Comparison of ENCODE assay signal across 13 cellular contexts in the genomic region with DNA sequence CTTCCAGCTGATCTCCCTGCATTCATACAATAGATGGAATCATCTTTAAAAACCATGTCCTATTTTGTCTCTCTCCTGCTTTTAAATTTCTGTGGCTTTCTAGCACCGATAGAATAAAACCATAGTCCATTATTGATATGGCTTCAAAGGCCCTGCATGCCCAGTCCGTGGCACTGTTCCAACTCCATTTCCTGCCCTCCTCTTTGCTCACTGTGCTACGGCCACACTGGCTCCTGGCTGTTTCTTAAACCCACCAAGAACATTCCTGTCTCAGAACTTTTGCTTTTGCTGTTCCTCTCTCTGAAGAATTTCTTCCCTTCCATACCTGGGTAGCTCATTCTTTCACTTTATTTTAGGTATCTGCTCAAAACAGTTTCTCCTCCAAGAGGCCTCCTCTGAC. TPM values are rescaled to one million over a fixed set of nuclear protein-coding genes. Genes with fewer than 3 reads are reported as not detected.
DNase-seq lines count a peak whose midpoint lies in the region; ATAC-seq and TF ChIP-seq lines count a peak whose summit lies in the region.
"Had no signal": no experiment of that assay in that cellular context is flagged by ENCODE, and none has a peak within 500 bp of the region (broad histone marks: within the 10 kb centered on the region; RNA-seq: fewer than 3 reads in every experiment).

No MANE protein-coding gene starts in this region.

- H3K36me3 Mint-ChIP-seq in activated CD4-positive, alpha-beta T cell treated with anti-CD3 and anti-CD28 coated beads, Interleukin-2, amount 10 ng/mL, durations not matched to agents 24 days and 14 days (ENCODE audit: low read depth) = peaks cover 86% of the 10 kb centered on the region
- H3K36me3 Mint-ChIP-seq in IgD-negative memory B cell (peaks cover 2% of the 10 kb centered on the region), natural killer cell (no peaks in the 10 kb centered on the region)
- H3K36me3 Mint-ChIP-seq: type B pancreatic cell had no signal

- ATAC-seq in natural killer cell (no peak), HG03457 (IDR thresholded peaks at IDR 0.05; ENCODE audit: unreplicated experiment) (no peak)
- ATAC-seq: esophagus mucosa had no signal

- H3K4me1 Mint-ChIP-seq in activated CD4-positive, alpha-beta T cell treated with anti-CD3 and anti-CD28 coated beads, Interleukin-2, amount 10 ng/mL, durations not matched to agents 24 days and 14 days = peaks cover 76% of the 10 kb centered on the region
- H3K4me1 Mint-ChIP-seq in IgD-negative memory B cell (peaks cover 57 to 69% (median 66%) of the 10 kb centered on the region in 3 donors), natural killer cell (peaks cover 59 to 60% of the 10 kb centered on the region in 2 donors)

- H3K4me3 Mint-ChIP-seq in activated CD4-positive, alpha-beta T cell treated with anti-CD3 and anti-CD28 coated beads, Interleukin-2, amount 10 ng/mL, durations not matched to agents 24 days and 14 days = peak overlapping the region; percentile 79
- H3K4me3 Mint-ChIP-seq in IgD-negative memory B cell (peak overlapping the region in 3 of 4 donors; percentile 1 to 77 (median 38)), natural killer cell (peak overlapping the region; percentile 67)
- H3K4me3 Mint-ChIP-seq: type B pancreatic cell had no signal

- intact Hi-C loops in activated CD4-positive, alpha-beta T cell treated with anti-CD3 and anti-CD28 coated beads, Interleukin-2, amount 10 ng/mL, durations not matched to agents 24 days and 14 days (cut with micrococcal nuclease) = loop anchor here (1.0 to 10.0 kb wide), 4 partner anchors 12 to 1625 kb away; no protein-coding TSS in a partner anchor
- intact Hi-C loops in natural killer cell (cut with micrococcal nuclease) = loop anchor here (5.0 kb wide), 1 partner anchor 68 kb away; no protein-coding TSS in a partner anchor

- no peak for TF ChIP-seq CTCF in natural killer cell (IDR thresholded peaks at IDR 0.05)

- H3K27ac Mint-ChIP-seq in activated CD4-positive, alpha-beta T cell treated with anti-CD3 and anti-CD28 coated beads, Interleukin-2, amount 10 ng/mL, durations not matched to agents 24 days and 14 days = peak overlapping the region; percentile 96
- H3K27ac Mint-ChIP-seq in IgD-negative memory B cell (peak overlapping the region; percentile 6 to 84 (median 62)), natural killer cell (peak overlapping the region; percentile 50 to 81)
- H3K27ac Mint-ChIP-seq: type B pancreatic cell had no signal

- H3K9me3 Mint-ChIP-seq in activated CD4-positive, alpha-beta T cell treated with anti-CD3 and anti-CD28 coated beads, Interleukin-2, amount 10 ng/mL, durations not matched to agents 24 days and 14 days = no peaks in the 10 kb centered on the region
- H3K9me3 Mint-ChIP-seq in IgD-negative memory B cell (no peaks in the 10 kb centered on the region), natural killer cell (no peaks in the 10 kb centered on the region)
- H3K9me3 Mint-ChIP-seq: type B pancreatic cell had no signal

- H3K27me3 Mint-ChIP-seq in activated CD4-positive, alpha-beta T cell treated with anti-CD3 and anti-CD28 coated beads, Interleukin-2, amount 10 ng/mL, durations not matched to agents 24 days and 14 days = no peaks in the 10 kb centered on the region
- no peaks in the 10 kb centered on the region for H3K27me3 Mint-ChIP-seq in IgD-negative memory B cell
- H3K27me3 Mint-ChIP-seq in natural killer cell (ENCODE audit: low read depth in 2 of 2) = peaks cover 4 to 8% of the 10 kb centered on the region in 2 donors

- DNase-seq in activated CD4-positive, alpha-beta T cell treated with anti-CD3 and anti-CD28 coated beads, Interleukin-2, amount 10 ng/mL, durations not matched to agents 24 days and 14 days = no peak
- DNase-seq in activated CD4-positive, alpha-beta T cell treated with anti-CD3 and anti-CD28 coated beads for 48 hours = no peak
- DNase-seq in amniotic epithelial cell (ENCODE audit: low read depth) = peak; percentile 32
- DNase-seq in natural killer cell = no peak
- DNase-seq in NCI-H1417 (lab: John Stamatoyannopoulos, UW) = no peak
- DNase-seq in NCI-H524 treated with DMSO at 0.1 percent for 48 hours (lab: John Stamatoyannopoulos, UW) = no peak
- DNase-seq: NCI-H146 had no signal

RNA-seq across cellular contexts. Expression of gene SLAMF1, which starts 7.2 kb away (rescaled TPM):
- 113 and 114 TPM in 2 replicates for total RNA-seq in activated CD4-positive, alpha-beta T cell treated with anti-CD3 and anti-CD28 coated beads, Interleukin-2, amount 10 ng/mL, durations not matched to agents 24 days and 14 days
- 17.2 TPM for polyA plus RNA-seq in IgD-negative memory B cell
- 1 to 10 TPM; 1.1 to 3.5 (median 2.1) TPM for total RNA-seq in natural killer cell
- total RNA-seq: ascending aorta had no signal
- polyA plus RNA-seq: keratinocyte had no signal

Comparison
In these comparisons a context has a peak if more than half of its experiments do, and no peak if none do; other contexts are left out.
1. RNA of gene SLAMF1, which starts 7.2 kb away (total RNA-seq): 113 to 114 TPM in activated CD4-positive, alpha-beta T cell treated with anti-CD3 and anti-CD28 coated beads, Interleukin-2, amount 10 ng/mL, durations not matched to agents 24 days and 14 days; 1.1 to 3.5 TPM in natural killer cell; every median in the first group is over 10 times any median in the second.
2. Peak in every context shown above with its lines, with median percentiles within 50 percentile points of each other: H3K27ac Mint-ChIP-seq and H3K4me3 Mint-ChIP-seq.